ENCODE assay signal across 7 cellular contexts in genomic region chr9:128370367-128370751, GRCh38. TPM values are rescaled to one million over a fixed set of nuclear protein-coding genes. Genes with fewer than 3 reads are reported as not detected.
DNase-seq lines count a peak whose midpoint lies in the region; ATAC-seq and TF ChIP-seq lines count a peak whose summit lies in the region.

No MANE protein-coding gene starts in this region.

- peak; percentile 2 for ATAC-seq in HG03460 (IDR thresholded peaks at IDR 0.05; ENCODE audit: unreplicated experiment)
- ATAC-seq in activated CD8-positive, alpha-beta T cell treated with anti-CD3 and anti-CD28 coated beads for 36 hours = no peak

- intact Hi-C loops in activated CD8-positive, alpha-beta T cell treated with anti-CD3 and anti-CD28 coated beads for 36 hours (cut with micrococcal nuclease) = no loop called here

- no peaks in the 10 kb centered on the region for H3K36me3 ChIP-seq in iPS-18a (ENCODE audit: control insufficient read depth, low read depth, low read length)
- H3K36me3 ChIP-seq in subcutaneous abdominal adipose tissue (ENCODE audit: control insufficient read depth in 5 of 5, insufficient read depth in 5 of 5, low read length in 5 of 5) = peaks cover 0 to 20% (median 6%) of the 10 kb centered on the region in 5 donors

- H3K27me3 ChIP-seq in iPS-18a (ENCODE audit: control insufficient read depth, insufficient read depth, low read length) (peaks cover 35% of the 10 kb centered on the region), subcutaneous abdominal adipose tissue (ENCODE audit: control insufficient read depth in 5 of 5, insufficient read depth in 4 of 5, low read length in 5 of 5) (peaks cover 0 to 5% (median 4%) of the 10 kb centered on the region in 5 donors)

- H3K9ac ChIP-seq in iPS-18a (ENCODE audit: low read length) (peak overlapping the region; percentile 63), subcutaneous abdominal adipose tissue (ENCODE audit: low read length in 5 of 5) (peak overlapping the region; percentile 65 to 99 (median 95))

- peak overlapping the region; percentile 85 for H3K4me3 Mint-ChIP-seq in activated CD8-positive, alpha-beta T cell treated with anti-CD3 and anti-CD28 coated beads for 36 hours

- CTCF ChIA-PET in activated CD8-positive, alpha-beta T cell treated with anti-CD3 and anti-CD28 coated beads for 36 hours (lab: Charles Lee) = interaction anchor here (1.0 to 4.3 kb wide), 3 partner anchors 9 to 180 kb away, joined by 3 to 38 read pairs (median 5); partner anchors contain the start of gene CIZ1

- peaks cover 7% of the 10 kb centered on the region for H3K36me3 Mint-ChIP-seq in activated CD8-positive, alpha-beta T cell treated with anti-CD3 and anti-CD28 coated beads for 36 hours (ENCODE audit: low read depth)

- peaks cover 1% of the 10 kb centered on the region for H3K27me3 Mint-ChIP-seq in activated CD8-positive, alpha-beta T cell treated with anti-CD3 and anti-CD28 coated beads for 36 hours

- H3K27ac ChIP-seq in iPS-18a (ENCODE audit: low read length) (no peak overlapping the region), subcutaneous abdominal adipose tissue (ENCODE audit: low read depth, low read length) (peak overlapping the region; percentile 90)

- POLR2A ChIA-PET in activated CD8-positive, alpha-beta T cell treated with anti-CD3 and anti-CD28 coated beads for 36 hours (lab: Charles Lee) = interaction anchor here (0.7 to 2.4 kb wide), 5 partner anchors 8 to 219 kb away, joined by 3 to 12 read pairs (median 3); partner anchors contain the start of gene CERCAM

- peak overlapping the region; percentile 97 for H3K4me3 ChIP-seq in iPS-18a (ENCODE audit: low read length)
- H3K4me3 ChIP-seq in subcutaneous abdominal adipose tissue (ENCODE audit: low read depth in 1 of 5, low read length in 5 of 5) = peak overlapping the region; percentile 79 to 99 (median 97)

- H3K4me1 Mint-ChIP-seq in activated CD8-positive, alpha-beta T cell treated with anti-CD3 and anti-CD28 coated beads for 36 hours (ENCODE audit: low read depth) = peaks cover 32% of the 10 kb centered on the region

- peak overlapping the region; percentile 96 for H3K27ac Mint-ChIP-seq in activated CD8-positive, alpha-beta T cell treated with anti-CD3 and anti-CD28 coated beads for 36 hours

- peaks cover 16% of the 10 kb centered on the region for H3K4me1 ChIP-seq in iPS-18a (ENCODE audit: control insufficient read depth, low read depth, low read length)
- peaks cover 6 to 28% (median 20%) of the 10 kb centered on the region in 5 donors for H3K4me1 ChIP-seq in subcutaneous abdominal adipose tissue (ENCODE audit: control insufficient read depth in 5 of 5, insufficient read depth in 5 of 5, low read length in 5 of 5)

- H3K9me3 Mint-ChIP-seq in activated CD8-positive, alpha-beta T cell treated with anti-CD3 and anti-CD28 coated beads for 36 hours = no peaks in the 10 kb centered on the region

- TF ChIP-seq CTCF in activated CD8-positive, alpha-beta T cell treated with anti-CD3 and anti-CD28 coated beads for 36 hours (IDR thresholded peaks at IDR 0.05) = no peak

- no peaks in the 10 kb centered on the region for H3K9me3 ChIP-seq in iPS-18a (ENCODE audit: control insufficient read depth, low read depth, low read length)
- no peaks in the 10 kb centered on the region for H3K9me3 ChIP-seq in subcutaneous abdominal adipose tissue (ENCODE audit: control insufficient read depth in 5 of 5, low read length in 5 of 5)

- DNase-seq in activated CD8-positive, alpha-beta T cell treated with anti-CD3 and anti-CD28 coated beads for 36 hours = no peak
- DNase-seq in amygdala (lab: John Stamatoyannopoulos, UW) (no peak), DMS153 (lab: John Stamatoyannopoulos, UW) (no peak), T-helper 9 cell (no peak)

RNA-seq across cellular contexts. Expression of gene URM1, which starts 0.8 kb away (rescaled TPM):
- 10 to 100 TPM; 56.3 to 60.2 TPM for total RNA-seq in activated CD8-positive, alpha-beta T cell treated with anti-CD3 and anti-CD28 coated beads for 36 hours

RNA-seq across cellular contexts. Expression of gene SLC27A4, which starts 30.0 kb away (rescaled TPM):
- 10 to 100 TPM; 10.5 to 11.2 TPM for total RNA-seq in activated CD8-positive, alpha-beta T cell treated with anti-CD3 and anti-CD28 coated beads for 36 hours

RNA-seq across cellular contexts. Expression of gene COQ4, which starts 47.7 kb away (rescaled TPM):
- 10 to 100 TPM; 31.9 to 33.5 TPM for total RNA-seq in activated CD8-positive, alpha-beta T cell treated with anti-CD3 and anti-CD28 coated beads for 36 hours

RNA-seq across cellular contexts. Expression of gene TRUB2, which starts 48.1 kb away (rescaled TPM):
- 10 to 100 TPM; 29.7 to 30.1 TPM for total RNA-seq in activated CD8-positive, alpha-beta T cell treated with anti-CD3 and anti-CD28 coated beads for 36 hours

RNA-seq across cellular contexts. Expression of gene CERCAM, which starts 50.3 kb away (rescaled TPM):
- total RNA-seq in activated CD8-positive, alpha-beta T cell treated with anti-CD3 and anti-CD28 coated beads for 36 hours = 1 to 10 TPM; 3.3 to 3.5 TPM
